ENCODE assay signal across 8 cellular contexts in genomic region chr18:3151379-3152264, GRCh38.
DNase-seq lines count a peak whose midpoint lies in the region; ATAC-seq, FAIRE-seq and TF ChIP-seq lines count a peak whose summit lies in the region.

No MANE protein-coding gene starts in this region.

- ATAC-seq in HG02798 (IDR thresholded peaks at IDR 0.05; ENCODE audit: poor library complexity, unreplicated experiment) (no peak), GM18520 (IDR thresholded peaks at IDR 0.05; ENCODE audit: unreplicated experiment) (no peak)

- DNase-seq in AG08395 (ENCODE audit: low spot score) (peak; percentile 47), GM12891 (ENCODE audit: insufficient read length, low spot score) (peak; percentile 33), NCI-H2196 treated with DMSO at 0.1 percent for 48 hours (lab: John Stamatoyannopoulos, UW; ENCODE audit: unreplicated experiment) (peak; percentile 33), cerebellar cortex (ENCODE audit: low spot score) (peak; percentile 48), medulla oblongata (ENCODE audit: extremely low spot score) (peak; percentile 69), NCI-H226 (no peak)

- no peak for TF ChIP-seq POLR2A in GM12891 (IDR thresholded peaks at IDR 0.05; ENCODE audit: low read depth, low read length)

- peak; percentile 66 for FAIRE-seq in GM12891 (lab: Jason Lieb, UNC)

TF ChIP-seq in GM12891, 5 proteins besides CTCF, POLR2A, EP300 and RAD21:
- TF ChIP-seq SPI1 (IDR thresholded peaks at IDR 0.05; ENCODE audit: low read depth, low read length) (no peak), TAF1 (IDR thresholded peaks at IDR 0.05; ENCODE audit: low read depth, low read length) (no peak), PAX5 (IDR thresholded peaks at IDR 0.05; ENCODE audit: insufficient read depth, low read length, severe bottlenecking) (no peak), POU2F2 (IDR thresholded peaks at IDR 0.05; ENCODE audit: low read depth, low read length) (no peak), POLR2AphosphoS5 (IDR thresholded peaks at IDR 0.05; ENCODE audit: low read depth, low read length) (no peak)
